ENCODE assay signal across 10 cellular contexts in genomic region chr9:107639426-107639825, GRCh38.
DNase-seq lines count a peak whose midpoint lies in the region; ATAC-seq and TF ChIP-seq lines count a peak whose summit lies in the region.
"Had no signal": no experiment of that assay in that cellular context is flagged by ENCODE, and none has a peak within 500 bp of the region (broad histone marks: within the 10 kb centered on the region; RNA-seq: fewer than 3 reads in every experiment).

No MANE protein-coding gene starts in this region.

- H3K27ac ChIP-seq in heart left ventricle = peak overlapping the region; percentile 95 to 100 (median 96)
- H3K27ac ChIP-seq in lower lobe of right lung = peak overlapping the region; percentile 96
- H3K27ac ChIP-seq in uterus = peak overlapping the region; percentile 99 to 100
- no peak overlapping the region for H3K27ac ChIP-seq in CD8-positive, alpha-beta T cell (ENCODE audit: low read depth, low read length)
- no peak overlapping the region for H3K27ac ChIP-seq in A673 (ENCODE audit: low read depth, low read length, poor library complexity, severe bottlenecking)
- H3K27ac ChIP-seq: epithelial cell of prostate had no signal

- H3K4me1 Mint-ChIP-seq in CD8-positive, alpha-beta T cell (ENCODE audit: low read depth) = peaks cover 10% of the 10 kb centered on the region

- H3K4me3 ChIP-seq in heart left ventricle (no peak overlapping the region), lower lobe of right lung (no peak overlapping the region), uterus (no peak overlapping the region), A673 (ENCODE audit: low read depth, low read length, poor library complexity, severe bottlenecking) (no peak overlapping the region)
- no peak overlapping the region for H3K4me3 ChIP-seq in CD8-positive, alpha-beta T cell (ENCODE audit: low read depth, low read length)
- H3K4me3 ChIP-seq: right lobe of liver had no signal

- H3K27me3 ChIP-seq in heart left ventricle (no peaks in the 10 kb centered on the region), lower lobe of right lung (ENCODE audit: low read depth) (peaks cover 4% of the 10 kb centered on the region), uterus (no peaks in the 10 kb centered on the region), A673 (replicated peaks; ENCODE audit: insufficient read depth, low read depth, low read length, poor library complexity) (no peaks in the 10 kb centered on the region)
- H3K27me3 ChIP-seq in CD8-positive, alpha-beta T cell (ENCODE audit: insufficient read depth, low read length) = peaks cover 5% of the 10 kb centered on the region
- H3K27me3 ChIP-seq: right lobe of liver had no signal

- H3K27ac Mint-ChIP-seq in CD8-positive, alpha-beta T cell = no peak overlapping the region

- H3K9me3 ChIP-seq in heart left ventricle (no peaks in the 10 kb centered on the region), lower lobe of right lung (no peaks in the 10 kb centered on the region), uterus (no peaks in the 10 kb centered on the region), A673 (ENCODE audit: low read depth, low read length, poor library complexity, severe bottlenecking) (no peaks in the 10 kb centered on the region)
- no peaks in the 10 kb centered on the region for H3K9me3 ChIP-seq in CD8-positive, alpha-beta T cell (ENCODE audit: low read length)
- H3K9me3 ChIP-seq: right lobe of liver had no signal

- 92 to 99% (median 94%) methylated on average over 4 of the region's 4 CpGs for WGBS in heart left ventricle, 4 donors

- DNase-seq in heart left ventricle (no peak), left ventricle myocardium superior (no peak), NOMO-1 treated with dmso at 0.1 percent for 144 hours (lab: John Stamatoyannopoulos, UW; ENCODE audit: unreplicated experiment) (peak; percentile 94), lower lobe of right lung (no peak), uterus (no peak), activated T-cell treated with anti-CD3 and anti-CD28 coated beads for 4 hours (no peak), A673 (ENCODE audit: low spot score) (no peak)
- DNase-seq in CD8-positive, alpha-beta T cell = no peak

- H3K36me3 ChIP-seq in heart left ventricle = no peaks in the 10 kb centered on the region
- H3K36me3 ChIP-seq in lower lobe of right lung = no peaks in the 10 kb centered on the region
- no peaks in the 10 kb centered on the region for H3K36me3 ChIP-seq in uterus
- no peaks in the 10 kb centered on the region for H3K36me3 ChIP-seq in CD8-positive, alpha-beta T cell (ENCODE audit: insufficient read depth, low read length)
- no peaks in the 10 kb centered on the region for H3K36me3 ChIP-seq in A673 (ENCODE audit: insufficient read depth, low read length, poor library complexity, severe bottlenecking)
- H3K36me3 ChIP-seq: right lobe of liver had no signal

- POLR2A ChIA-PET in CD8-positive, alpha-beta T cell (lab: Charles Lee) = interaction anchor here (0.6 kb wide), 1 partner anchor 12 kb away, joined by 3 read pairs; no protein-coding TSS in a partner anchor
- POLR2A ChIA-PET in A673 (lab: Charles Lee; ENCODE audit: low non-redundant PET) = no interaction called here

- H3K27me3 Mint-ChIP-seq in CD8-positive, alpha-beta T cell (ENCODE audit: low read depth) = peaks cover 43% of the 10 kb centered on the region

- TF ChIP-seq POLR2A in heart left ventricle (IDR thresholded peaks at IDR 0.05) (no peak), uterus (IDR thresholded peaks at IDR 0.05) (no peak)

- TF ChIP-seq CTCF in heart left ventricle (IDR thresholded peaks at IDR 0.05) (no peak), lower lobe of right lung (IDR thresholded peaks at IDR 0.05) (no peak), uterus (IDR thresholded peaks at IDR 0.05) (no peak), A673 (conservative IDR thresholded peaks at IDR 0.05; ENCODE audit: low read depth, low read length) (no peak)
- no peak for TF ChIP-seq CTCF in CD8-positive, alpha-beta T cell (IDR thresholded peaks at IDR 0.05)

- ATAC-seq in heart left ventricle (no peak), left ventricle myocardium superior (no peak), lower lobe of right lung (no peak)
- ATAC-seq in CD8-positive, alpha-beta T cell = no peak

- no peak overlapping the region for H3K4me3 Mint-ChIP-seq in CD8-positive, alpha-beta T cell

- no TSS peak for BruUV-seq in A673 (replicated peaks; lab: Mats Ljungman, UMichigan)

- H3K4me1 ChIP-seq in heart left ventricle (peaks cover 0 to 36% (median 14%) of the 10 kb centered on the region in 12 donors), lower lobe of right lung (peaks cover 29% of the 10 kb centered on the region), uterus (peaks cover 0 to 5% of the 10 kb centered on the region in 2 donors), A673 (ENCODE audit: insufficient read depth, low read length, poor library complexity, severe bottlenecking) (peaks cover 6% of the 10 kb centered on the region)
- H3K4me1 ChIP-seq in CD8-positive, alpha-beta T cell (ENCODE audit: insufficient read depth, low read length) = no peaks in the 10 kb centered on the region

- peaks cover 2% of the 10 kb centered on the region for H3K9me3 Mint-ChIP-seq in CD8-positive, alpha-beta T cell

- intact Hi-C loops in heart left ventricle (cut with DNase I) (loop anchor here in 8 of 10 donors (2.0 to 10.0 kb wide), 10 partner anchors 37 to 503 kb away; partner anchors contain the start of gene KLF4 (in 2 of the 8)), left ventricle myocardium superior (cut with micrococcal nuclease) (loop anchor here (5.0 kb wide), 1 partner anchor 147 kb away; no protein-coding TSS in a partner anchor), lower lobe of right lung (cut with DNase I) (no loop called here), uterus (cut with DNase I; ENCODE audit: low total_unique reads) (no loop called here), A673 (cut with micrococcal nuclease; ENCODE audit: unreplicated experiment) (loop anchor here (10.0 kb wide), 1 partner anchor 145 kb away; no protein-coding TSS in a partner anchor)
- intact Hi-C loops in CD8-positive, alpha-beta T cell (cut with DNase I, micrococcal nuclease) = no loop called here

- no peaks in the 10 kb centered on the region for H3K36me3 Mint-ChIP-seq in CD8-positive, alpha-beta T cell

- CTCF ChIA-PET in CD8-positive, alpha-beta T cell (lab: Charles Lee) = interaction anchor here (0.6 kb wide), 1 partner anchor 315 kb away, joined by 3 read pairs; no protein-coding TSS in a partner anchor
- CTCF ChIA-PET in A673 (lab: Charles Lee) = no interaction called here

Comparison
In these comparisons a context has a peak if more than half of its experiments do, and no peak if none do; other contexts are left out.
1. H3K27ac ChIP-seq: peak in heart left ventricle (12 of 12), lower lobe of right lung (single experiment) and uterus (2 of 2); none in CD8-positive, alpha-beta T cell (single experiment) and A673 (single experiment).
2. intact Hi-C loops: an anchor here in heart left ventricle (2.0 to 10.0 kb wide), left ventricle myocardium superior (5.0 kb wide) and A673 (10.0 kb wide); none called in lower lobe of right lung, uterus and CD8-positive, alpha-beta T cell.